1 cellular context compared by ENCODE assay signal in genomic region chr16:81408409-81408950, GRCh38.
TF ChIP-seq lines count a peak whose summit lies in the region.

No MANE protein-coding gene starts in this region.

TF ChIP-seq in IMR-90, 13 proteins besides CTCF, POLR2A, EP300 and RAD21:
- TF ChIP-seq MAZ (IDR thresholded peaks at IDR 0.05; ENCODE audit: borderline replicate concordance, low read depth, low read length) (no peak), SMC3 (IDR thresholded peaks at IDR 0.05; ENCODE audit: low read depth, low read length) (no peak), BHLHE40 (IDR thresholded peaks at IDR 0.05; ENCODE audit: low read depth, low read length) (no peak), MAFK (IDR thresholded peaks at IDR 0.05; ENCODE audit: low read depth, low read length) (no peak), CEBPB (IDR thresholded peaks at IDR 0.05; ENCODE audit: low read depth, low read length) (no peak), CHD1 (IDR thresholded peaks at IDR 0.05; ENCODE audit: low read depth, low read length) (no peak), MXI1 (IDR thresholded peaks at IDR 0.05; ENCODE audit: borderline replicate concordance, low read depth, low read length) (no peak), USF2 (IDR thresholded peaks at IDR 0.05; ENCODE audit: low read depth, low read length) (no peak), FOS (IDR thresholded peaks at IDR 0.05; ENCODE audit: low read depth, low read length) (no peak), RCOR1 (IDR thresholded peaks at IDR 0.05; ENCODE audit: insufficient replicate concordance, low read length) (no peak), NFE2L2 (IDR thresholded peaks at IDR 0.05; ENCODE audit: low read depth, low read length) (no peak), RFX5 (IDR thresholded peaks at IDR 0.05; ENCODE audit: low read depth, low read length) (no peak)
- TF ChIP-seq, protein P1, sequence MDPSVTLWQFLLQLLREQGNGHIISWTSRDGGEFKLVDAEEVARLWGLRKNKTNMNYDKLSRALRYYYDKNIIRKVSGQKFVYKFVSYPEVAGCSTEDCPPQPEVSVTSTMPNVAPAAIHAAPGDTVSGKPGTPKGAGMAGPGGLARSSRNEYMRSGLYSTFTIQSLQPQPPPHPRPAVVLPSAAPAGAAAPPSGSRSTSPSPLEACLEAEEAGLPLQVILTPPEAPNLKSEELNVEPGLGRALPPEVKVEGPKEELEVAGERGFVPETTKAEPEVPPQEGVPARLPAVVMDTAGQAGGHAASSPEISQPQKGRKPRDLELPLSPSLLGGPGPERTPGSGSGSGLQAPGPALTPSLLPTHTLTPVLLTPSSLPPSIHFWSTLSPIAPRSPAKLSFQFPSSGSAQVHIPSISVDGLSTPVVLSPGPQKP (IDR thresholded peaks at IDR 0.05; ENCODE audit: borderline replicate concordance, low read depth, low read length) = no peak
